In the genomic region with DNA sequence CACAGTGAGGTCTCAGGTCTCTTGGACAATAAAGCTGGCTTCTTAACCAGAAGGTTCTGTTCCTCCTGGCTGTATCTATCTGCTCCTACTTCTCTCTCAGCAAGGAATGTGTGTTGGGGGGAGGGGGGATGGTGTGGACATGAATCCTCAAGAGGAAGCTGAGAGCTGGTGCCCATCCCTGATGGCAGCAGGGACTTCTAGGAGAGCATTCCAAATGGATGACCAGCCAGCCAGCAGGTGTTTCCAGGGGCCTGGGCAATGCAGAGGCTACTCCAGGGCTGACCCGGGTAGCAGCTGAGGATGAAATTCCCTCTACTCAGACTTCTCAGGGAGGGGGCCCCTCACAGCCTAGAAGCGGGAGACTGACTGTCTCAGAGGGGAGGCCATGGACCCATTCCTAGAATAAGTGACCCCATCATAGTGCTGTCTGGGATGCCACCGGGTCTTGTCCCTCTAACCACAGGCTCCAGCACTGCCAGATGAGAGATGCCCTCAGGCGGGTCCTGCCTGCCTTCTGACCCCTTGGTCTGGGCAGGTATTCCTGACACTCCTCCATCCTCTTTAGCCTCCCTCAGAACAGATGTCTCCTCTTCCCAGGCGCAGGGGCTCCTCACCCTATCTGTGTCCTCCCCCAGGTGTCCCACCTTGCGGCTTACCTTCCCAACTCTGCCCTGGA, we compare ENCODE assay signal across 9 cellular contexts. TPM values are rescaled to one million over a fixed set of nuclear protein-coding genes. Genes with fewer than 3 reads are reported as not detected.
A peak's percentile ranks its signal among the peaks of the same experiment; 100 is the strongest.
DNase-seq lines count a peak whose midpoint lies in the region; ATAC-seq and TF ChIP-seq lines count a peak whose summit lies in the region.
"Had no signal": no experiment of that assay in that cellular context is flagged by ENCODE, and none has a peak within 500 bp of the region (broad histone marks: within the 10 kb centered on the region; RNA-seq: fewer than 3 reads in every experiment).

No MANE protein-coding gene starts in this region.

- no peak overlapping the region for H3K14ac ChIP-seq in IMR-90 (replicated peaks; ENCODE audit: low read depth, low read length)

- peaks cover 7% of the 10 kb centered on the region for H3K4me1 Mint-ChIP-seq in dendritic cell treated with granulocyte-macrophage colony-stimulating factor and Interleukin-4, amounts not matched to agents 40 ng/mL and 50 ng/mL, for 4 days (ENCODE audit: low read depth)
- peaks cover 0 to 16% of the 10 kb centered on the region in 2 donors for H3K4me1 Mint-ChIP-seq in natural killer cell

- no peak; the same call in 1 of the 2 replicates for ATAC-seq in IMR-90 (ENCODE audit: low read depth)
- no peak for ATAC-seq in natural killer cell
- no peak for ATAC-seq in GM19351 (IDR thresholded peaks at IDR 0.05; ENCODE audit: unreplicated experiment)
- no peak for ATAC-seq in HG03025 (IDR thresholded peaks at IDR 0.05; ENCODE audit: low FRiP score, unreplicated experiment)
- no peak for ATAC-seq in GM19397 (IDR thresholded peaks at IDR 0.05; ENCODE audit: unreplicated experiment)

- H2AFZ ChIP-seq in IMR-90 (replicated peaks; ENCODE audit: low read length, poor library complexity), result peak overlapping the region; percentile 91

- POLR2A ChIA-PET in IMR-90 (lab: Charles Lee; ENCODE audit: unreplicated experiment), result interaction anchor here (0.6 to 0.7 kb wide), 2 partner anchors 14 to 103 kb away, joined by 4 to 5 read pairs; no protein-coding TSS in a partner anchor

- dilution Hi-C loops in IMR-90 (cut with HindIII; ENCODE audit: low sequenced_read_pairs, unreplicated experiment), result no loop called here

- 57% methylated on average over 2 of the region's 6 CpGs; no CpG with 5 or more reads in 1 of the 2 experiments for WGBS in IMR-90 (ENCODE audit: extremely low coverage in 2 of 2, insufficient read length in 1 of 2), 2 experiments

- in situ Hi-C loops in IMR-90 (cut with MboI; ENCODE audit: low sequenced_read_pairs), result no loop called here

- H4K20me1 ChIP-seq in BLaER1 (peaks cover 12% of the 10 kb centered on the region; the same call in 1 of the 2 replicates), IMR-90 (ENCODE audit: insufficient read depth, low read length) (no peaks in the 10 kb centered on the region)

- no peak overlapping the region for H2AK5ac ChIP-seq in IMR-90 (ENCODE audit: low read depth, low read length)

- peak overlapping the region; percentile 52; the same call in 1 of the 2 replicates for H3K27ac ChIP-seq in BLaER1
- H3K27ac ChIP-seq in IMR-90 (ENCODE audit: insufficient read depth, low read length), result no peak overlapping the region

- H3K4me3 Mint-ChIP-seq in dendritic cell treated with granulocyte-macrophage colony-stimulating factor and Interleukin-4, amounts not matched to agents 40 ng/mL and 50 ng/mL, for 4 days, result peak overlapping the region; percentile 50
- H3K4me3 Mint-ChIP-seq in natural killer cell, result peak overlapping the region; percentile 67

- H3K4me2 ChIP-seq in BLaER1, result peak overlapping the region; percentile 97
- H3K4me2 ChIP-seq in IMR-90 (ENCODE audit: low read depth, low read length), result peak overlapping the region; percentile 94; the same call in 1 of the 2 replicates

- DNase-seq in IMR-90 (peak; percentile 6), natural killer cell (no peak), DMS153 treated with DMSO at 0.1 percent for 48 hours (lab: John Stamatoyannopoulos, UW; ENCODE audit: unreplicated experiment) (no peak)

- no peak overlapping the region for H4K91ac ChIP-seq in IMR-90 (ENCODE audit: insufficient read depth, low read depth, low read length)

- H3K36me3 Mint-ChIP-seq in dendritic cell treated with granulocyte-macrophage colony-stimulating factor and Interleukin-4, amounts not matched to agents 40 ng/mL and 50 ng/mL, for 4 days (ENCODE audit: low read depth), result no peaks in the 10 kb centered on the region
- H3K36me3 Mint-ChIP-seq in natural killer cell, result no peaks in the 10 kb centered on the region

- no peak overlapping the region for H2BK5ac ChIP-seq in IMR-90 (ENCODE audit: low read depth, low read length, poor library complexity, severe bottlenecking)

- no peaks in the 10 kb centered on the region for H3K36me3 ChIP-seq in BLaER1
- no peaks in the 10 kb centered on the region; the same call in 1 of the 2 replicates for H3K36me3 ChIP-seq in IMR-90 (ENCODE audit: control insufficient read depth, insufficient read depth, low read length)

- CTCF ChIA-PET in IMR-90 (lab: Yijun Ruan, JAX), result no interaction called here

- TF ChIP-seq CTCF in IMR-90 (conservative IDR thresholded peaks at IDR 0.05; ENCODE audit: low read depth, low read length) (no peak), natural killer cell (IDR thresholded peaks at IDR 0.05) (no peak)

- H3K4ac ChIP-seq in IMR-90 (ENCODE audit: low read depth, low read length), result no peak overlapping the region; the same call in 1 of the 2 replicates

- no TSS peak for BruUV-seq in IMR-90 (replicated peaks; lab: Mats Ljungman, UMichigan)

- no peaks in the 10 kb centered on the region for H3K27me3 ChIP-seq in BLaER1
- no peaks in the 10 kb centered on the region for H3K27me3 ChIP-seq in IMR-90 (ENCODE audit: control insufficient read depth, insufficient read depth, low read length)

- intact Hi-C loops in IMR-90 (cut with micrococcal nuclease) (no loop called here), natural killer cell (cut with micrococcal nuclease) (no loop called here)
- intact Hi-C loops in dendritic cell treated with granulocyte-macrophage colony-stimulating factor and Interleukin-4, amounts not matched to agents 40 ng/mL and 50 ng/mL, for 4 days (cut with micrococcal nuclease), result no loop called here

- no peak overlapping the region for H2BK120ac ChIP-seq in IMR-90 (ENCODE audit: low read depth, low read length)

- H3K23ac ChIP-seq in IMR-90 (ENCODE audit: low read depth, low read length), result no peak overlapping the region

- peak overlapping the region; percentile 71 for H2AK9ac ChIP-seq in IMR-90 (replicated peaks; ENCODE audit: low read depth, low read length, poor library complexity)

- TF ChIP-seq POLR2A in IMR-90 (IDR thresholded peaks at IDR 0.05; ENCODE audit: low read depth, low read length), result no peak

- no peak overlapping the region for H4K5ac ChIP-seq in IMR-90 (ENCODE audit: low read depth, low read length)

- TF ChIP-seq RAD21 in IMR-90 (IDR thresholded peaks at IDR 0.05; ENCODE audit: low read length), result no peak

- H3K27ac Mint-ChIP-seq in dendritic cell treated with granulocyte-macrophage colony-stimulating factor and Interleukin-4, amounts not matched to agents 40 ng/mL and 50 ng/mL, for 4 days, result no peak overlapping the region
- H3K27ac Mint-ChIP-seq in natural killer cell, result peak overlapping the region in 1 of 2 donors; percentile 18

- H3K9me1 ChIP-seq in IMR-90 (ENCODE audit: insufficient read depth, low read length), result no peaks in the 10 kb centered on the region

- H3K27me3 Mint-ChIP-seq in dendritic cell treated with granulocyte-macrophage colony-stimulating factor and Interleukin-4, amounts not matched to agents 40 ng/mL and 50 ng/mL, for 4 days, result peaks cover 47% of the 10 kb centered on the region
- H3K27me3 Mint-ChIP-seq in natural killer cell (ENCODE audit: low read depth in 2 of 2), result no peaks in the 10 kb centered on the region

- no peak overlapping the region for H2BK15ac ChIP-seq in IMR-90 (ENCODE audit: low read depth, low read length)

- no peak overlapping the region for H3K18ac ChIP-seq in IMR-90 (ENCODE audit: low read depth, low read length)

- H3K56ac ChIP-seq in IMR-90 (ENCODE audit: extremely low read depth, insufficient read depth, low read length), result no peak overlapping the region

- peak overlapping the region; percentile 85 for H3K4me3 ChIP-seq in BLaER1
- no peak overlapping the region; the same call in 1 of the 2 replicates for H3K4me3 ChIP-seq in IMR-90 (ENCODE audit: insufficient read depth, low read depth, low read length)

- peak overlapping the region; percentile 85 for H3K9ac ChIP-seq in BLaER1
- H3K9ac ChIP-seq in IMR-90 (ENCODE audit: low read depth, low read length), result no peak overlapping the region

- peaks cover 62% of the 10 kb centered on the region for H3K4me1 ChIP-seq in BLaER1
- peaks cover 6% of the 10 kb centered on the region for H3K4me1 ChIP-seq in IMR-90 (ENCODE audit: control insufficient read depth, insufficient read depth, low read length)

- H3K79me1 ChIP-seq in IMR-90 (ENCODE audit: low read depth in 1 of 2, low read length in 2 of 2), result no peaks in the 10 kb centered on the region; a peak in 2 of 4 replicates

- H2BK20ac ChIP-seq in IMR-90 (ENCODE audit: low read depth, low read length), result no peak overlapping the region

- no peaks in the 10 kb centered on the region for H3K9me3 ChIP-seq in BLaER1
- no peaks in the 10 kb centered on the region for H3K9me3 ChIP-seq in IMR-90 (ENCODE audit: control insufficient read depth, insufficient read depth, low read length)

- no peak overlapping the region for H4K8ac ChIP-seq in IMR-90 (ENCODE audit: low read depth in 2 of 2, low read length in 2 of 2)

- no peaks in the 10 kb centered on the region for H3K9me3 Mint-ChIP-seq in dendritic cell treated with granulocyte-macrophage colony-stimulating factor and Interleukin-4, amounts not matched to agents 40 ng/mL and 50 ng/mL, for 4 days
- H3K9me3 Mint-ChIP-seq in natural killer cell, result no peaks in the 10 kb centered on the region

TF ChIP-seq in IMR-90, 13 proteins besides CTCF, POLR2A, EP300 and RAD21 (continues in another document):
- TF ChIP-seq RFX5 (IDR thresholded peaks at IDR 0.05; ENCODE audit: low read depth, low read length), result no peak

RNA-seq across cellular contexts. Expression of gene RAB15, which starts 1.2 kb away (rescaled TPM):
- total RNA-seq in IMR-90 (2012; rRNA removed) (3.3 and 3.4 TPM in 2 replicates), natural killer cell (1 to 10 TPM in 2 of 3 donors, under 1 TPM in 1; 0.82 to 3.2 (median 1.7) TPM)
- polyA plus RNA-seq in IMR-90 (2012; rRNA removed), result 7.0 and 7.8 TPM in 2 replicates
- 4.5 and 5.1 TPM in 2 replicates for polyA plus RNA-seq in IMR-90 (2012; cell fraction: cytosol; rRNA removed)
- 15.7 and 20.4 TPM in 2 replicates for polyA plus RNA-seq in IMR-90 (2012; cell fraction: nucleus; rRNA removed; ENCODE audit: low replicate concordance)

RNA-seq across cellular contexts. Expression of gene FNTB, which starts 15.8 kb away (rescaled TPM):
- total RNA-seq in IMR-90 (2012; rRNA removed) (8.1 and 9.9 TPM in 2 replicates), natural killer cell (1 to 10 TPM; 4.0 to 8.7 (median 8.4) TPM)
- polyA plus RNA-seq in IMR-90 (2012; rRNA removed), result 17.8 and 18.5 TPM in 2 replicates
- polyA plus RNA-seq in IMR-90 (2012; cell fraction: cytosol; rRNA removed), result 11.6 and 15.5 TPM in 2 replicates
- 24.1 and 27.4 TPM in 2 replicates for polyA plus RNA-seq in IMR-90 (2012; cell fraction: nucleus; rRNA removed; ENCODE audit: low replicate concordance)

RNA-seq across cellular contexts. Expression of gene GPX2, which starts 28.4 kb away (rescaled TPM):
- total RNA-seq in IMR-90 (2012; rRNA removed) (not detected in 2 replicates), natural killer cell (not detected)
- polyA plus RNA-seq in IMR-90 (2012; rRNA removed), result not detected in 2 replicates
- not detected in 2 replicates for polyA plus RNA-seq in IMR-90 (2012; cell fraction: cytosol; rRNA removed)
- 0.30 TPM in 1 of 2 replicates, not detected in the other for polyA plus RNA-seq in IMR-90 (2012; cell fraction: nucleus; rRNA removed; ENCODE audit: low replicate concordance)
- total RNA-seq: mononuclear cell had no signal

RNA-seq across cellular contexts. Expression of gene CHURC1, which starts 56.7 kb away (rescaled TPM):
- total RNA-seq in IMR-90 (2012; rRNA removed), result 38.0 and 51.9 TPM in 2 replicates
- 65.1 and 69.5 TPM in 2 replicates for polyA plus RNA-seq in IMR-90 (2012; rRNA removed)
- 7.7 and 33.2 TPM in 2 replicates for polyA plus RNA-seq in IMR-90 (2012; cell fraction: cytosol; rRNA removed)
- polyA plus RNA-seq in IMR-90 (2012; cell fraction: nucleus; rRNA removed; ENCODE audit: low replicate concordance), result 2.5 and 15.1 TPM in 2 replicates
- 10 to 100 TPM; 56.1 to 65.5 (median 65.4) TPM for total RNA-seq in natural killer cell
